10 cellular contexts compared by ENCODE assay signal in the genomic region with DNA sequence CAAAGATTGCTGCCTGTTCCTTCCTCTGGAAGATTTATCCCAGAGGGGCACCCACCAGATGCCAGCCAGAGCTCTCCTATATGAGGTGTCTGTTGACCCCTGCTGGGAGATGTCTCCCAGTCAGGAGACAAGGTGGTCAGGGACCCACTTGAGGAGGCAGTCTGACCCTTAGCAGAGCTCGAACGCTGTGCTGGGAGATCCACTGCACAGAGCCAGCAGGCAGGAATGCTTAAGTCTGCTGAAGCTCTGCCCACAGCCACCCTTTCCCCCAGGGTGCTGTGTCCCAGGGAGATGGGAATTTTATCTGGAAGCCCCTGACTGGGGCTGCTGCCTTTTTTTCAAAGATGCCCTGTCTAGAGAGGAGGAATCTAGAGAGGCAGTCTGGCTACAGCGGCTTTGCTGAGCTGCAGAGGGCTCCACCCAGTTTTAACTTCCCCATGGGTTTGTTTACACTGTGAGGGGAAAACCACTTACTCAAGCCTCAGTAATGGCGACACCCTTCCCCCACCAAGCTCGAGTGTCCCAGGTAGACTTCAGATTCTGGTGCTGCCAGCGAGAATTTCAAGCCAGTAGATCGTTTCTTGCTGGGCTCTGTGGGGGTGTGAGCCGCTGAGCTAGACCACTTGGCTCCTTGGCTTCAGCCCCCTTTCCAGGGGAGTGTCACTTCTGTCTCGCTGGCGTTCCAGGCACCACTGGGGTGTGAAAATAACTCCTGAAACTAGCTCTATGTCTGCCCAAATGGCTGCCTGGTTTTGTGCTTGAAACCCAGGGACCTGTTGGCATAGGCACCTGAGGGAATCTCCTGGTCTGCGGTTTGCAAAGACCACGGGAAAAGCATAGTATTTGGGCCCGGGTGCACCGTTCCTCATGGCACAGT. TPM values are rescaled to one million over a fixed set of nuclear protein-coding genes. Genes with fewer than 3 reads are reported as not detected.
DNase-seq lines count a peak whose midpoint lies in the region; ATAC-seq and TF ChIP-seq lines count a peak whose summit lies in the region.
"Had no signal": no experiment of that assay in that cellular context is flagged by ENCODE, and none has a peak within 500 bp of the region (broad histone marks: within the 10 kb centered on the region; RNA-seq: fewer than 3 reads in every experiment).

No MANE protein-coding gene starts in this region.

- no peak overlapping the region for H3K4me3 Mint-ChIP-seq in progenitor cell of endocrine pancreas (ENCODE audit: low read depth)

- H3K27ac Mint-ChIP-seq in progenitor cell of endocrine pancreas, result no peak overlapping the region

- peaks cover 12% of the 10 kb centered on the region for H3K9me3 Mint-ChIP-seq in progenitor cell of endocrine pancreas (ENCODE audit: low read depth)

- H3K36me3 Mint-ChIP-seq in progenitor cell of endocrine pancreas (ENCODE audit: insufficient read depth), result peaks cover under 1% of the 10 kb centered on the region

- H3K27ac ChIP-seq in epithelial cell of prostate, result no peak overlapping the region

- in situ Hi-C loops in KBM-7 (cut with MboI; ENCODE audit: low pct_unique_long_range_greater_than_20kb, low sequenced_read_pairs), result no loop called here

- DNase-seq in KBM-7, result peak; percentile 47
- DNase-seq in epithelial cell of prostate (ENCODE audit: low read depth, low spot score), result peak; percentile 48
- DNase-seq in germinal center (ENCODE audit: low spot score), result no peak
- no peak for DNase-seq in stimulated activated CD4-positive, alpha-beta T cell treated with anti-CD3 and anti-CD28 coated beads, Interleukin-15, amount 100 ng/mL, for 24 hours
- no peak for DNase-seq in progenitor cell of endocrine pancreas (ENCODE audit: low spot score, unreplicated experiment)

- TF ChIP-seq CTCF in progenitor cell of endocrine pancreas (IDR thresholded peaks at IDR 0.05; ENCODE audit: unreplicated experiment), result no peak

- no peaks in the 10 kb centered on the region for H3K27me3 Mint-ChIP-seq in progenitor cell of endocrine pancreas

- H3K4me1 Mint-ChIP-seq in progenitor cell of endocrine pancreas (ENCODE audit: low read depth), result peaks cover 1% of the 10 kb centered on the region

- ATAC-seq in GM18508 (IDR thresholded peaks at IDR 0.05; ENCODE audit: insufficient read depth, unreplicated experiment) (peak; percentile 91), GM21825 (IDR thresholded peaks at IDR 0.05; ENCODE audit: unreplicated experiment) (peak; percentile 80), HG02623 (IDR thresholded peaks at IDR 0.05; ENCODE audit: unreplicated experiment) (no peak)
- ATAC-seq: mucosa of descending colon had no signal

RNA-seq across cellular contexts. Expression of a gene that starts 51.1 kb away (rescaled TPM):
- not detected in 2 replicates for total RNA-seq in progenitor cell of endocrine pancreas
- total RNA-seq: activated CD8-positive, alpha-beta memory T cell treated with anti-CD3 and anti-CD28 coated beads for 36 hours; mucosa of descending colon had no signal

Comparison
In these comparisons a context has a peak if more than half of its experiments do, and no peak if none do; other contexts are left out.
1. DNase-seq: peak in KBM-7 (single experiment) and epithelial cell of prostate (single experiment); none in germinal center (single experiment), stimulated activated CD4-positive, alpha-beta T cell treated with anti-CD3 and anti-CD28 coated beads, Interleukin-15, amount 100 ng/mL, for 24 hours (single experiment) and progenitor cell of endocrine pancreas (single experiment).